Comparison of ENCODE assay signal across 19 cellular contexts in genomic region chr7:46663025-46663424, GRCh38.
DNase-seq lines count a peak whose midpoint lies in the region; ATAC-seq and TF ChIP-seq lines count a peak whose summit lies in the region.
"Had no signal": no experiment of that assay in that cellular context is flagged by ENCODE, and none has a peak within 500 bp of the region (broad histone marks: within the 10 kb centered on the region; RNA-seq: fewer than 3 reads in every experiment).

No MANE protein-coding gene starts in this region.

- no peak overlapping the region for H2BK120ac ChIP-seq in mesenchymal stem cell (ENCODE audit: low read depth, low read length)

- no peaks in the 10 kb centered on the region for H3K9me3 ChIP-seq in mesenchymal stem cell (ENCODE audit: control insufficient read depth, low read length)
- no peaks in the 10 kb centered on the region for H3K9me3 ChIP-seq in A673 (ENCODE audit: low read depth, low read length, poor library complexity, severe bottlenecking)
- H3K9me3 ChIP-seq: A549 had no signal

- ATAC-seq in GM19463 (IDR thresholded peaks at IDR 0.05; ENCODE audit: unreplicated experiment) (peak; percentile 84), HG02798 (IDR thresholded peaks at IDR 0.05; ENCODE audit: poor library complexity, unreplicated experiment) (peak; percentile 52), HG03135 (IDR thresholded peaks at IDR 0.05; ENCODE audit: unreplicated experiment) (no peak)
- ATAC-seq: A549 had no signal

- peak; percentile 79 for DNase-seq in GM12865 (ENCODE audit: low read depth)
- no peak for DNase-seq in mesenchymal stem cell
- no peak for DNase-seq in A673 (ENCODE audit: low spot score)
- DNase-seq in dermis blood vessel endothelial cell: no peak
- DNase-seq in activated CD4-positive, alpha-beta T cell treated with anti-CD3 and anti-CD28 coated beads, Interleukin-2, amount 10 ng/mL, durations not matched to agents 7 days and 5 days: no peak
- DNase-seq: CD4-positive, alpha-beta memory T cell; DMS153; DMS79; GDM1; HCEC 1CT had no signal

- no peaks in the 10 kb centered on the region for H3K27me3 ChIP-seq in mesenchymal stem cell (ENCODE audit: control insufficient read depth in 1 of 2, insufficient read depth in 1 of 2, low read length in 2 of 2)
- no peaks in the 10 kb centered on the region for H3K27me3 ChIP-seq in A673 (replicated peaks; ENCODE audit: insufficient read depth, low read depth, low read length, poor library complexity)
- H3K27me3 ChIP-seq: BLaER1 had no signal

- no peak overlapping the region for H3K4ac ChIP-seq in mesenchymal stem cell (ENCODE audit: low read depth in 1 of 2, low read length in 2 of 2)

- no peak overlapping the region for H4K91ac ChIP-seq in mesenchymal stem cell (ENCODE audit: low read length)

- CTCF ChIA-PET in A673 (lab: Charles Lee): no interaction called here
- CTCF ChIA-PET in activated CD4-positive, alpha-beta T cell treated with anti-CD3 and anti-CD28 coated beads, Interleukin-2, amount 10 ng/mL, durations not matched to agents 7 days and 5 days (lab: Charles Lee): no interaction called here

- H3K36me3 Mint-ChIP-seq in activated CD4-positive, alpha-beta T cell treated with anti-CD3 and anti-CD28 coated beads, Interleukin-2, amount 10 ng/mL, durations not matched to agents 7 days and 5 days (ENCODE audit: low read depth): no peaks in the 10 kb centered on the region
- H3K36me3 Mint-ChIP-seq: CD14-positive monocyte; CD4-positive, alpha-beta memory T cell had no signal

- H3K9ac ChIP-seq in mesenchymal stem cell (ENCODE audit: low read length): no peak overlapping the region
- H3K9ac ChIP-seq: BLaER1, KMS-11 had no signal

- POLR2A ChIA-PET in A673 (lab: Charles Lee; ENCODE audit: low non-redundant PET): no interaction called here
- POLR2A ChIA-PET in activated CD4-positive, alpha-beta T cell treated with anti-CD3 and anti-CD28 coated beads, Interleukin-2, amount 10 ng/mL, durations not matched to agents 7 days and 5 days (lab: Charles Lee): no interaction called here

- H3K27ac ChIP-seq in mesenchymal stem cell (ENCODE audit: low read length, poor library complexity, severe bottlenecking) (no peak overlapping the region), A673 (ENCODE audit: low read depth, low read length, poor library complexity, severe bottlenecking) (no peak overlapping the region)
- H3K27ac ChIP-seq: 22Rv1, A549, BLaER1, HL-60, KMS-11 had no signal

- H3K4me3 ChIP-seq in GM12865 (ENCODE audit: low read depth, low read length) (no peak overlapping the region), mesenchymal stem cell (ENCODE audit: insufficient read depth in 1 of 2, low read depth in 1 of 2, low read length in 2 of 2) (no peak overlapping the region), A673 (ENCODE audit: low read depth, low read length, poor library complexity, severe bottlenecking) (no peak overlapping the region)
- H3K4me3 ChIP-seq: A549, BLaER1 had no signal

- H2BK12ac ChIP-seq in mesenchymal stem cell (ENCODE audit: low read length in 2 of 2): no peak overlapping the region

- no peaks in the 10 kb centered on the region for H3K79me1 ChIP-seq in mesenchymal stem cell (replicated peaks; ENCODE audit: low read length, poor library complexity, severe bottlenecking)

- peak overlapping the region; percentile 51 for H2AK5ac ChIP-seq in mesenchymal stem cell (ENCODE audit: low read length, severe bottlenecking)

- no peak overlapping the region for H3K27ac Mint-ChIP-seq in activated CD4-positive, alpha-beta T cell treated with anti-CD3 and anti-CD28 coated beads, Interleukin-2, amount 10 ng/mL, durations not matched to agents 7 days and 5 days
- H3K27ac Mint-ChIP-seq: CD14-positive monocyte; CD4-positive, alpha-beta memory T cell had no signal

- intact Hi-C loops in A673 (cut with micrococcal nuclease; ENCODE audit: unreplicated experiment): no loop called here

- H3K18ac ChIP-seq in mesenchymal stem cell (ENCODE audit: low read depth in 1 of 2, low read length in 2 of 2): no peak overlapping the region

- H3K36me3 ChIP-seq in mesenchymal stem cell (ENCODE audit: control insufficient read depth in 1 of 2, insufficient read depth in 2 of 2, low read depth in 1 of 2, low read length in 2 of 2) (no peaks in the 10 kb centered on the region), A673 (ENCODE audit: insufficient read depth, low read length, poor library complexity, severe bottlenecking) (no peaks in the 10 kb centered on the region)
- H3K36me3 ChIP-seq: BLaER1 had no signal

- peaks cover 9% of the 10 kb centered on the region for H3K9me3 Mint-ChIP-seq in activated CD4-positive, alpha-beta T cell treated with anti-CD3 and anti-CD28 coated beads, Interleukin-2, amount 10 ng/mL, durations not matched to agents 7 days and 5 days

- TF ChIP-seq CTCF in GM12865 (IDR thresholded peaks at IDR 0.05; ENCODE audit: insufficient read depth, low read depth, low read length, missing control alignments) (no peak), A673 (conservative IDR thresholded peaks at IDR 0.05; ENCODE audit: low read depth, low read length) (no peak)

- no peak overlapping the region for H3K4me2 ChIP-seq in mesenchymal stem cell (ENCODE audit: low read length, poor library complexity, severe bottlenecking)
- H3K4me2 ChIP-seq: A549, BLaER1, KMS-11 had no signal

- H2BK5ac ChIP-seq in mesenchymal stem cell (ENCODE audit: low read depth, low read length, poor library complexity, severe bottlenecking): no peak overlapping the region

- no peaks in the 10 kb centered on the region for H3K27me3 Mint-ChIP-seq in activated CD4-positive, alpha-beta T cell treated with anti-CD3 and anti-CD28 coated beads, Interleukin-2, amount 10 ng/mL, durations not matched to agents 7 days and 5 days
- H3K27me3 Mint-ChIP-seq: CD4-positive, alpha-beta memory T cell had no signal

- peaks cover 4% of the 10 kb centered on the region for H3K4me1 ChIP-seq in mesenchymal stem cell (ENCODE audit: control insufficient read depth, insufficient read depth, low read depth, low read length)
- no peaks in the 10 kb centered on the region for H3K4me1 ChIP-seq in A673 (ENCODE audit: insufficient read depth, low read length, poor library complexity, severe bottlenecking)
- H3K4me1 ChIP-seq: BLaER1 had no signal

- no TSS peak for BruUV-seq in A673 (replicated peaks; lab: Mats Ljungman, UMichigan)

- no peaks in the 10 kb centered on the region for H3K4me1 Mint-ChIP-seq in activated CD4-positive, alpha-beta T cell treated with anti-CD3 and anti-CD28 coated beads, Interleukin-2, amount 10 ng/mL, durations not matched to agents 7 days and 5 days
- H3K4me1 Mint-ChIP-seq: CD14-positive monocyte; CD4-positive, alpha-beta memory T cell had no signal

- H3K23ac ChIP-seq in mesenchymal stem cell (ENCODE audit: low read length in 2 of 2): no peak overlapping the region

- H3K14ac ChIP-seq in mesenchymal stem cell (ENCODE audit: low read length in 2 of 2): no peak overlapping the region

- H4K8ac ChIP-seq in mesenchymal stem cell (ENCODE audit: low read length): no peak overlapping the region

- 79% methylated on average over 3 of the region's 3 CpGs for WGBS in mesenchymal stem cell

- no peak overlapping the region for H3K4me3 Mint-ChIP-seq in activated CD4-positive, alpha-beta T cell treated with anti-CD3 and anti-CD28 coated beads, Interleukin-2, amount 10 ng/mL, durations not matched to agents 7 days and 5 days
- H3K4me3 Mint-ChIP-seq: CD14-positive monocyte; CD4-positive, alpha-beta memory T cell had no signal

- H2BK15ac ChIP-seq in mesenchymal stem cell (ENCODE audit: low read depth, poor library complexity, severe bottlenecking): no peak overlapping the region

- no peak overlapping the region for H2AFZ ChIP-seq in mesenchymal stem cell (ENCODE audit: low read depth, low read length)
